In the genomic region with DNA sequence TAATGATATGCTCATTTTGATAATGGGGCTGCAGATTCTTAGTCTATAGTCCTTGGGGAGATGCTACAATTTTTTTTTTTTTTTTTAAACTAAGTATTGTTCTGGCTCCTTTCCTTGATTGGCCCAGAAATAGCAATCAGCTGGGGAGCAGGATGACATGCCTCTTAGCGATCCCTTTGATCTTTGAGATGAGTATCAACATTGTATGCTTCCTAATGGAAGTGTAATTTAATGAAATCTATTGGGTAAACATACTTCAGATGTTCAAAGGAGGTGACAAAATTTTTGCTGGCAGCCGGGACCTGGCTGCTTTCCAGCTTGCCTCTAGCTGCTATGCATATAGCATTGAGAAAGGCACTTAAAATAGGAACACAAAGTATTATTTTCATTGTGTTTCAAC, we compare ENCODE assay signal across 11 cellular contexts. TPM values are rescaled to one million over a fixed set of nuclear protein-coding genes. Genes with fewer than 3 reads are reported as not detected.
DNase-seq lines count a peak whose midpoint lies in the region; ATAC-seq lines count a peak whose summit lies in the region.
"Had no signal": no experiment of that assay in that cellular context is flagged by ENCODE, and none has a peak within 500 bp of the region (broad histone marks: within the 10 kb centered on the region; RNA-seq: fewer than 3 reads in every experiment).

No MANE protein-coding gene starts in this region.

- ATAC-seq in HG03457 (IDR thresholded peaks at IDR 0.05; ENCODE audit: unreplicated experiment): no peak
- no peak for ATAC-seq in stimulated activated naive CD8-positive, alpha-beta T cell treated with anti-CD3 and anti-CD28 coated beads, Interleukin-15, amount 100 ng/mL, for 72 hours
- ATAC-seq in GM19324 (IDR thresholded peaks at IDR 0.05; ENCODE audit: low FRiP score, unreplicated experiment): no peak

- no peak overlapping the region for H3K27ac Mint-ChIP-seq in stimulated activated naive CD8-positive, alpha-beta T cell treated with anti-CD3 and anti-CD28 coated beads, Interleukin-15, amount 100 ng/mL, for 72 hours
- H3K27ac Mint-ChIP-seq: T-helper 2 cell treated with Interferon-gamma antibody and Interleukin-4, amounts not matched to agents 5 μg/mL and 100 μg/mL, for 36 hours had no signal

- peaks cover 6% of the 10 kb centered on the region for H3K4me1 Mint-ChIP-seq in stimulated activated naive CD8-positive, alpha-beta T cell treated with anti-CD3 and anti-CD28 coated beads, Interleukin-15, amount 100 ng/mL, for 72 hours

- DNase-seq in HCEC 1CT: peak; percentile 1
- peak; percentile 34 for DNase-seq in NCI-H2029 (lab: John Stamatoyannopoulos, UW)
- DNase-seq in SK-N-DZ (ENCODE audit: low spot score): peak; percentile 86
- peak; percentile 6 to 9 for DNase-seq in lung microvascular endothelial cell (ENCODE audit: low read depth in 2 of 2)
- no peak for DNase-seq in stimulated activated naive CD8-positive, alpha-beta T cell treated with anti-CD3 and anti-CD28 coated beads, Interleukin-15, amount 100 ng/mL, for 72 hours
- no peak for DNase-seq in NCI-H1048 (lab: John Stamatoyannopoulos, UW)
- DNase-seq: amniotic stem cell; effector memory CD4-positive, alpha-beta T cell had no signal

- no peaks in the 10 kb centered on the region for H3K9me3 Mint-ChIP-seq in stimulated activated naive CD8-positive, alpha-beta T cell treated with anti-CD3 and anti-CD28 coated beads, Interleukin-15, amount 100 ng/mL, for 72 hours
- H3K9me3 Mint-ChIP-seq: T-helper 2 cell treated with Interferon-gamma antibody and Interleukin-4, amounts not matched to agents 5 μg/mL and 100 μg/mL, for 36 hours had no signal

- no peaks in the 10 kb centered on the region for H3K27me3 Mint-ChIP-seq in stimulated activated naive CD8-positive, alpha-beta T cell treated with anti-CD3 and anti-CD28 coated beads, Interleukin-15, amount 100 ng/mL, for 72 hours

- no peak overlapping the region for H3K4me3 Mint-ChIP-seq in stimulated activated naive CD8-positive, alpha-beta T cell treated with anti-CD3 and anti-CD28 coated beads, Interleukin-15, amount 100 ng/mL, for 72 hours
- H3K4me3 Mint-ChIP-seq: T-helper 2 cell treated with Interferon-gamma antibody and Interleukin-4, amounts not matched to agents 5 μg/mL and 100 μg/mL, for 36 hours had no signal

RNA-seq across cellular contexts. Expression of a gene that starts 43.5 kb away (rescaled TPM):
- polyA plus RNA-seq in SK-N-DZ (2014; cell fraction: cytosol; rRNA removed): 25.0 and 25.1 TPM in 2 replicates
- polyA plus RNA-seq in SK-N-DZ (2014; cell fraction: nucleus; rRNA removed): 33.0 and 38.5 TPM in 2 replicates
- 11.6 and 18.8 TPM in 2 replicates for total RNA-seq in lung microvascular endothelial cell

RNA-seq across cellular contexts. Expression of a gene that starts 43.8 kb away (rescaled TPM):
- 40.9 and 43.8 TPM in 2 replicates for polyA plus RNA-seq in SK-N-DZ (2014; cell fraction: cytosol; rRNA removed)
- polyA plus RNA-seq in SK-N-DZ (2014; cell fraction: nucleus; rRNA removed): 220 and 254 TPM in 2 replicates
- 15.9 and 21.6 TPM in 2 replicates for total RNA-seq in lung microvascular endothelial cell

Comparison
In these comparisons a context has a peak if more than half of its experiments do, and no peak if none do; other contexts are left out.
1. DNase-seq: peak in HCEC 1CT (single experiment), NCI-H2029 (single experiment), SK-N-DZ (single experiment) and lung microvascular endothelial cell (2 of 2); none in stimulated activated naive CD8-positive, alpha-beta T cell treated with anti-CD3 and anti-CD28 coated beads, Interleukin-15, amount 100 ng/mL, for 72 hours (0 of 2) and NCI-H1048 (single experiment).